Comparison of ENCODE assay signal across 18 cellular contexts in genomic region chr9:113231701-113232100, GRCh38.
"Had no signal": no experiment of that assay in that cellular context is flagged by ENCODE, and none has a peak within 500 bp of the region (broad histone marks: within the 10 kb centered on the region; RNA-seq: fewer than 3 reads in every experiment).

No MANE protein-coding gene starts in this region.

- H3K4me1 ChIP-seq: testis had no signal

- DNase-seq: dorsolateral prefrontal cortex; effector memory CD4-positive, alpha-beta T cell; esophagus squamous epithelium; foreskin fibroblast; glutamatergic neuron; left ventricle myocardium inferior; mesendoderm; naive B cell; right cardiac atrium; stimulated activated CD4-positive, alpha-beta T cell treated with anti-CD3 and anti-CD28 coated beads, Interleukin-2, amount 100 ng/mL, for 48 hours; testis had no signal

- H3K4me3 Mint-ChIP-seq: stimulated activated naive CD8-positive, alpha-beta T cell treated with anti-CD3 and anti-CD28 coated beads, Interleukin-15, Interleukin-2, amounts not matched to agents 100 ng/mL and 50 ng/mL, for 24 hours had no signal

- H3K36me3 Mint-ChIP-seq: naive B cell had no signal

- H3K9me3 ChIP-seq: esophagus squamous epithelium, gastroesophageal sphincter, left ventricle myocardium inferior, testis, tibial nerve had no signal

- H3K4me3 ChIP-seq: cardiac muscle cell, coronary artery, dorsolateral prefrontal cortex, esophagus squamous epithelium, gastroesophageal sphincter, left ventricle myocardium inferior, smooth muscle cell, testis, tibial nerve had no signal

- H3K27me3 ChIP-seq: cardiac muscle cell, dorsolateral prefrontal cortex, esophagus squamous epithelium, gastroesophageal sphincter, testis, tibial nerve had no signal

- H3K27ac Mint-ChIP-seq: stimulated activated naive CD8-positive, alpha-beta T cell treated with anti-CD3 and anti-CD28 coated beads, Interleukin-15, Interleukin-2, amounts not matched to agents 100 ng/mL and 50 ng/mL, for 24 hours had no signal

- H3K9me3 Mint-ChIP-seq: naive B cell; stimulated activated naive CD8-positive, alpha-beta T cell treated with anti-CD3 and anti-CD28 coated beads, Interleukin-15, Interleukin-2, amounts not matched to agents 100 ng/mL and 50 ng/mL, for 24 hours had no signal

- H3K4me2 ChIP-seq: smooth muscle cell had no signal

- ATAC-seq: gastroesophageal sphincter, right cardiac atrium had no signal

- H3K27ac ChIP-seq: cardiac muscle cell, coronary artery, epithelial cell of prostate, testis, tibial nerve had no signal

- H3K36me3 ChIP-seq: esophagus squamous epithelium, gastroesophageal sphincter, left ventricle myocardium inferior, tibial nerve had no signal

- H3K27me3 Mint-ChIP-seq: naive B cell; stimulated activated naive CD8-positive, alpha-beta T cell treated with anti-CD3 and anti-CD28 coated beads, Interleukin-15, Interleukin-2, amounts not matched to agents 100 ng/mL and 50 ng/mL, for 24 hours had no signal
